In genomic region chr2:99881901-99882591, GRCh38 we compare ENCODE assay signal across 9 cellular contexts.
DNase-seq lines count a peak whose midpoint lies in the region; ATAC-seq and TF ChIP-seq lines count a peak whose summit lies in the region.
"Had no signal": no experiment of that assay in that cellular context is flagged by ENCODE, and none has a peak within 500 bp of the region (broad histone marks: within the 10 kb centered on the region; RNA-seq: fewer than 3 reads in every experiment).

No MANE protein-coding gene starts in this region.

- peak overlapping the region; percentile 25; the same call in 1 of the 2 replicates for H2AFZ ChIP-seq in GM23338

- H3K27ac ChIP-seq in GM23338 (ENCODE audit: low read depth): no peak overlapping the region

- DNase-seq in GM23338 (ENCODE audit: low spot score) (peak; percentile 28), NCI-H526 treated with DMSO at 0.1 percent for 48 hours (lab: John Stamatoyannopoulos, UW) (peak; percentile 77), fibroblast of mammary gland (ENCODE audit: low read depth) (peak; percentile 82), retina (peak; percentile 85), RPMI8226 (no peak)
- DNase-seq in activated naive CD4-positive, alpha-beta T cell treated with Interleukin-2 at 50 U/mL for 16 hours: no peak
- DNase-seq in stimulated activated effector memory CD8-positive, alpha-beta T cell treated with anti-CD3 and anti-CD28 coated beads, Interleukin-12 subunit alpha, Interleukin-12 subunit beta, amount 100 ng/mL, for 72 hours (ENCODE audit: low spot score in 2 of 2): no peak
- DNase-seq: effector memory CD8-positive, alpha-beta T cell had no signal

- H3K27me3 ChIP-seq in GM23338 (ENCODE audit: insufficient read depth): no peaks in the 10 kb centered on the region

- H3K9me2 ChIP-seq in GM23338 (ENCODE audit: insufficient read depth): peaks cover 3% of the 10 kb centered on the region; the same call in 1 of the 2 replicates

- H3K36me3 Mint-ChIP-seq in GM23338 (ENCODE audit: low read depth): no peaks in the 10 kb centered on the region
- no peaks in the 10 kb centered on the region for H3K36me3 Mint-ChIP-seq in stimulated activated effector memory CD8-positive, alpha-beta T cell treated with anti-CD3 and anti-CD28 coated beads, Interleukin-12 subunit alpha, Interleukin-12 subunit beta, amount 100 ng/mL, for 72 hours

- H3K27me3 Mint-ChIP-seq in GM23338 (ENCODE audit: insufficient read depth, low read depth, poor library complexity): no peaks in the 10 kb centered on the region
- H3K27me3 Mint-ChIP-seq: effector memory CD8-positive, alpha-beta T cell had no signal

- no peaks in the 10 kb centered on the region for H3K9me3 Mint-ChIP-seq in GM23338
- no peaks in the 10 kb centered on the region for H3K9me3 Mint-ChIP-seq in stimulated activated effector memory CD8-positive, alpha-beta T cell treated with anti-CD3 and anti-CD28 coated beads, Interleukin-12 subunit alpha, Interleukin-12 subunit beta, amount 100 ng/mL, for 72 hours
- H3K9me3 Mint-ChIP-seq: effector memory CD8-positive, alpha-beta T cell had no signal

- no peaks in the 10 kb centered on the region for H3K79me2 ChIP-seq in GM23338 (replicated peaks; ENCODE audit: insufficient read depth)

- H3K4me3 Mint-ChIP-seq in GM23338: no peak overlapping the region
- H3K4me3 Mint-ChIP-seq in stimulated activated effector memory CD8-positive, alpha-beta T cell treated with anti-CD3 and anti-CD28 coated beads, Interleukin-12 subunit alpha, Interleukin-12 subunit beta, amount 100 ng/mL, for 72 hours: no peak overlapping the region
- H3K4me3 Mint-ChIP-seq: effector memory CD8-positive, alpha-beta T cell had no signal

- H3F3A ChIP-seq in GM23338 (replicated peaks; ENCODE audit: low read depth): no peaks in the 10 kb centered on the region

- H4K20me1 ChIP-seq in GM23338 (replicated peaks; ENCODE audit: insufficient read depth): no peaks in the 10 kb centered on the region

- ATAC-seq in GM23338: peak; percentile 72
- no peak for ATAC-seq in stimulated activated effector memory CD8-positive, alpha-beta T cell treated with anti-CD3 and anti-CD28 coated beads, Interleukin-12 subunit alpha, Interleukin-12 subunit beta, amount 100 ng/mL, for 72 hours
- no peak for ATAC-seq in GM18861 (IDR thresholded peaks at IDR 0.05; ENCODE audit: unreplicated experiment)
- ATAC-seq: effector memory CD8-positive, alpha-beta T cell had no signal

- no peak overlapping the region for H3K4me3 ChIP-seq in GM23338
- no peak overlapping the region for H3K4me3 ChIP-seq in fibroblast of mammary gland (ENCODE audit: control insufficient read depth, low read depth, low read length)

- H3K4me1 Mint-ChIP-seq in GM23338: peaks cover 17% of the 10 kb centered on the region
- no peaks in the 10 kb centered on the region for H3K4me1 Mint-ChIP-seq in stimulated activated effector memory CD8-positive, alpha-beta T cell treated with anti-CD3 and anti-CD28 coated beads, Interleukin-12 subunit alpha, Interleukin-12 subunit beta, amount 100 ng/mL, for 72 hours

- TF ChIP-seq CTCF in GM23338 (conservative IDR thresholded peaks at IDR 0.05; ENCODE audit: low read depth in 2 of 2) (no peak), fibroblast of mammary gland (conservative IDR thresholded peaks at IDR 0.05; ENCODE audit: control insufficient read depth, insufficient read depth, low read depth, low read length) (no peak)

- H3K4me2 ChIP-seq in GM23338: no peak overlapping the region

- H3K36me3 ChIP-seq in GM23338 (ENCODE audit: insufficient read depth): no peaks in the 10 kb centered on the region

- H3K4me1 ChIP-seq in GM23338 (ENCODE audit: insufficient read depth): peaks cover 9% of the 10 kb centered on the region; the same call in 1 of the 2 replicates

- no peak overlapping the region for H3K27ac Mint-ChIP-seq in GM23338
- H3K27ac Mint-ChIP-seq in stimulated activated effector memory CD8-positive, alpha-beta T cell treated with anti-CD3 and anti-CD28 coated beads, Interleukin-12 subunit alpha, Interleukin-12 subunit beta, amount 100 ng/mL, for 72 hours: no peak overlapping the region
- H3K27ac Mint-ChIP-seq: effector memory CD8-positive, alpha-beta T cell had no signal

TF ChIP-seq in GM23338, 12 proteins besides CTCF, POLR2A, EP300 and RAD21:
- TF ChIP-seq STAT1 (IDR thresholded peaks at IDR 0.05; ENCODE audit: unreplicated experiment): no peak

Comparison
In these comparisons a context has a peak if more than half of its experiments do, and no peak if none do; other contexts are left out.
1. DNase-seq: peak in GM23338 (single experiment), NCI-H526 treated with DMSO at 0.1 percent for 48 hours (single experiment), fibroblast of mammary gland (single experiment) and retina (single experiment); none in activated naive CD4-positive, alpha-beta T cell treated with Interleukin-2 at 50 U/mL for 16 hours (single experiment), stimulated activated effector memory CD8-positive, alpha-beta T cell treated with anti-CD3 and anti-CD28 coated beads, Interleukin-12 subunit alpha, Interleukin-12 subunit beta, amount 100 ng/mL, for 72 hours (0 of 2) and RPMI8226 (single experiment).